In genomic region chr3:139123377-139124095, GRCh38 we compare ENCODE assay signal across 1 cellular context.
TF ChIP-seq lines count a peak whose summit lies in the region.

No MANE protein-coding gene starts in this region.

TF ChIP-seq in IMR-90, 13 proteins besides CTCF, POLR2A, EP300 and RAD21:
- TF ChIP-seq USF2 (IDR thresholded peaks at IDR 0.05; ENCODE audit: low read depth, low read length) (no peak), MAFK (IDR thresholded peaks at IDR 0.05; ENCODE audit: low read depth, low read length) (no peak), CEBPB (IDR thresholded peaks at IDR 0.05; ENCODE audit: low read depth, low read length) (no peak), RFX5 (IDR thresholded peaks at IDR 0.05; ENCODE audit: low read depth, low read length) (no peak), MAZ (IDR thresholded peaks at IDR 0.05; ENCODE audit: borderline replicate concordance, low read depth, low read length) (no peak), NFE2L2 (IDR thresholded peaks at IDR 0.05; ENCODE audit: low read depth, low read length) (no peak), FOS (IDR thresholded peaks at IDR 0.05; ENCODE audit: low read depth, low read length) (no peak), MXI1 (IDR thresholded peaks at IDR 0.05; ENCODE audit: borderline replicate concordance, low read depth, low read length) (no peak), RCOR1 (IDR thresholded peaks at IDR 0.05; ENCODE audit: insufficient replicate concordance, low read length) (no peak), SMC3 (IDR thresholded peaks at IDR 0.05; ENCODE audit: low read depth, low read length) (no peak), CHD1 (IDR thresholded peaks at IDR 0.05; ENCODE audit: low read depth, low read length) (no peak), BHLHE40 (IDR thresholded peaks at IDR 0.05; ENCODE audit: low read depth, low read length) (no peak), ELK1 (IDR thresholded peaks at IDR 0.05; ENCODE audit: borderline replicate concordance, low read depth, low read length) (no peak)
